Comparison of ENCODE assay signal across 23 cellular contexts in the genomic region with DNA sequence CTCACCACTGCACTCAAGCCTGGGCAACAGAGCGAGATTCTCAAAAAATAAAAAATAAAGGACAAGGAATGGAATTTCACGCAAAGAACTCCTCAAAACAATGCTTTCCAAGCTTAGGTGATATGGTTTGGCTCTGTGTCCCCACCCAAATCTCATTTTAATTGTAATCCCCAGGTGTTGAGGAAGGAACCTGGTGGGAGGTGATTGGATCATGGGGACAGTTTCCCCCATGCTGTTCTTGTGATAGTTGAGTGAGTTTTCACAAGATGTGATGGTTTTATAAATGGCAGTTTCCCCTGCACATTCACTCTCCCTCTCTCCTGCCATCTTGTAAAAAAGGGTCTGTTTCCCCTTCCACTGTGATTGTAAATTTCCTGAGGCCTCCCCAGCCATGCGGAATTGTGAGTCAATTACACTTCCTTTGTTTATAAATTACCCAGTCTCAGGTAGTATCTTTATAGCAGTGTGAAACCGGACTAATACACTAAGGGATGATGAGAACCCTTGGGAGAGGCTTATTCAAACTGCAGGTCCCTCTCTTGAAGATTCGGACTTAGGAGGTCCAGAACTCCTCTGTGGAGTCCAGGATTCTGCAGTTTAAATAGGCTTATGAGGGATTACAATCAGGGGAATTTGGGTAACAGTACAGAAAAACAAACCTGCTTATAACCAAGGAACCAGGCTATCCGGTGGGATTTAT. TPM values are rescaled to one million over a fixed set of nuclear protein-coding genes. Genes with fewer than 3 reads are reported as not detected.
DNase-seq lines count a peak whose midpoint lies in the region; ATAC-seq and TF ChIP-seq lines count a peak whose summit lies in the region.
"Had no signal": no experiment of that assay in that cellular context is flagged by ENCODE, and none has a peak within 500 bp of the region (broad histone marks: within the 10 kb centered on the region; RNA-seq: fewer than 3 reads in every experiment).

No MANE protein-coding gene starts in this region.

- TF ChIP-seq CTCF in HEK293 (tag by site-specific recombination; IDR thresholded peaks at IDR 0.05) = no peak
- TF ChIP-seq CTCF in WERI-Rb-1 (IDR thresholded peaks at IDR 0.05; ENCODE audit: low read depth, low read length) = no peak
- TF ChIP-seq CTCF in psoas muscle (IDR thresholded peaks at IDR 0.05) = no peak

- no peaks in the 10 kb centered on the region; the same call in 1 of the 2 replicates for H3K9me3 ChIP-seq in HEK293 (ENCODE audit: control insufficient read depth, insufficient read depth, low read depth, low read length)
- peaks cover 3% of the 10 kb centered on the region for H3K9me3 ChIP-seq in WERI-Rb-1 (ENCODE audit: severe bottlenecking)
- no peaks in the 10 kb centered on the region for H3K9me3 ChIP-seq in iPS-18a (ENCODE audit: control insufficient read depth, low read depth, low read length)
- no peaks in the 10 kb centered on the region for H3K9me3 ChIP-seq in psoas muscle
- H3K9me3 ChIP-seq: BE2C had no signal

- H3K36me3 ChIP-seq in HEK293 (ENCODE audit: control insufficient read depth in 2 of 2, insufficient read depth in 1 of 2, low read length in 2 of 2) (no peaks in the 10 kb centered on the region), WERI-Rb-1 (no peaks in the 10 kb centered on the region), iPS-18a (ENCODE audit: control insufficient read depth, low read depth, low read length) (no peaks in the 10 kb centered on the region), psoas muscle (ENCODE audit: insufficient read depth in 1 of 2, low read depth in 1 of 2) (no peaks in the 10 kb centered on the region)
- H3K36me3 ChIP-seq: BE2C had no signal

- POLR2A ChIA-PET in HEK293 (lab: Yijun Ruan, JAX) = no interaction called here

- no peak overlapping the region for H3K9ac ChIP-seq in iPS-18a (ENCODE audit: low read length)
- H3K9ac ChIP-seq: GM23248 had no signal

- DNase-seq in WERI-Rb-1 = peak; percentile 30
- DNase-seq in sciatic nerve (ENCODE audit: low spot score) = no peak
- no peak for DNase-seq in psoas muscle
- DNase-seq: BE2C; CD4-positive, CD25-positive, alpha-beta regulatory T cell; COR-L47; DMS 273 treated with DMSO at 0.1 percent for 48 hours; GM23248; Karpas-422; NCI-H1436; NCI-H2029; NCI-H2171 treated with DMSO at 0.1 percent for 48 hours; NCI-H446 treated with DMSO at 0.1 percent for 48 hours; NCI-H69; NK-92 treated with Interleukin-12 subunit alpha and Interleukin-12 subunit beta, amount 100 ng/mL, for 24 hours; OCI-M1; SHP77 had no signal

- ATAC-seq in sciatic nerve = peak; percentile 7
- no peak for ATAC-seq in psoas muscle
- ATAC-seq in HG03571 (IDR thresholded peaks at IDR 0.05; ENCODE audit: unreplicated experiment) = no peak
- no peak for ATAC-seq in GM21515 (IDR thresholded peaks at IDR 0.05; ENCODE audit: unreplicated experiment)

- H3K27ac ChIP-seq in HEK293 (ENCODE audit: extremely low read depth, low read depth, low read length) (no peak overlapping the region), WERI-Rb-1 (peak overlapping the region; percentile 82), iPS-18a (ENCODE audit: low read length) (peak overlapping the region; percentile 15), psoas muscle (no peak overlapping the region)
- H3K27ac ChIP-seq: GM23248, HL-60, SK-N-MC had no signal

- CTCF ChIA-PET in HEK293 (lab: Yijun Ruan, JAX) = no interaction called here

- H3K4me1 ChIP-seq in HEK293 (ENCODE audit: control insufficient read depth, insufficient read depth, low read length) (no peaks in the 10 kb centered on the region), iPS-18a (ENCODE audit: control insufficient read depth, low read depth, low read length) (peaks cover 22% of the 10 kb centered on the region), psoas muscle (no peaks in the 10 kb centered on the region)
- H3K4me1 ChIP-seq: BE2C had no signal

- H3K27me3 ChIP-seq in WERI-Rb-1 (ENCODE audit: insufficient read depth, low read depth, severe bottlenecking) = no peaks in the 10 kb centered on the region
- no peaks in the 10 kb centered on the region for H3K27me3 ChIP-seq in iPS-18a (ENCODE audit: control insufficient read depth, insufficient read depth, low read length)
- H3K27me3 ChIP-seq in psoas muscle (ENCODE audit: insufficient read depth in 3 of 3, low read length in 2 of 3) = no peaks in the 10 kb centered on the region
- H3K27me3 ChIP-seq: BE2C had no signal

- H3K4me3 ChIP-seq in HEK293 (ENCODE audit: low read depth, low read length) (no peak overlapping the region), WERI-Rb-1 (ENCODE audit: low read depth, low read length) (peak overlapping the region; percentile 18), iPS-18a (ENCODE audit: low read length) (no peak overlapping the region), psoas muscle (no peak overlapping the region)
- H3K4me3 ChIP-seq: GM23248, SK-N-MC had no signal

- 75 to 77% (median 76%) methylated on average over 6 of the region's 6 CpGs for WGBS in psoas muscle, 3 donors

- intact Hi-C loops in sciatic nerve (cut with DNase I) = no loop called here
- intact Hi-C loops in psoas muscle (cut with DNase I) = no loop called here

TF ChIP-seq in HEK293, 187 proteins besides CTCF, POLR2A, EP300 and RAD21:
- peak; percentile 62; the same call in 1 of the 2 replicates for TF ChIP-seq ZNF677 (tag by site-specific recombination; IDR thresholded peaks at IDR 0.05)
- no peak for TF ChIP-seq ZNF214 (tag by site-specific recombination; IDR thresholded peaks at IDR 0.05; ENCODE audit: borderline replicate concordance)

RNA-seq across cellular contexts. Expression of a gene that starts 41.5 kb away (rescaled TPM):
- 33.4 TPM for total RNA-seq in sciatic nerve
- total RNA-seq in psoas muscle = 1 to 10 TPM; 3.6 to 6.4 (median 4.8) TPM
- polyA plus RNA-seq in psoas muscle = 1 to 10 TPM; 1.1 to 2.5 (median 2.3) TPM

Comparison
In these comparisons a context has a peak if more than half of its experiments do, and no peak if none do; other contexts are left out.
1. H3K27ac ChIP-seq: peak in WERI-Rb-1 (single experiment) and iPS-18a (single experiment); none in HEK293 (single experiment) and psoas muscle (single experiment).